Comparison of ENCODE assay signal across 10 cellular contexts in the genomic region with DNA sequence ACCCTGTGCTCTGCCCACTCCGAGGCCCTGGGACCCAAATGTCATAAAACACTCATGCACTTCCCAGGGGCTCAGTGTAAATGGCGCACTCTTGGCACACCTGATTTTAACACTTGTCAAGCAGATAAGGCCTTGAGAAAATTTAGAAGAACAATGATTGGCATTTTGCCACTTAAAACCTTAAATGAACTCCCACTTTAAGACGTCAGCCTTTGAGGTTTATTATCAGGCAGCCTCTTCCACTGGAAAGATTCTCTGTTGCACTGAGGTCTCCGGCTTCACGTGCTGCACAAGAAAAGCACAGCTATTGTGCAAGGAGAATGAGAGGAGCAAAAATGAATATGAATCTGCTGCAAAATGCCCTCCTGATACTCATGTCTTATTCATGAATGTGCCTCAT.
"Had no signal": no experiment of that assay in that cellular context is flagged by ENCODE, and none has a peak within 500 bp of the region (broad histone marks: within the 10 kb centered on the region; RNA-seq: fewer than 3 reads in every experiment).

No MANE protein-coding gene starts in this region.

- H3K4me3 ChIP-seq: testis had no signal

- H3K27me3 ChIP-seq: testis had no signal

- DNase-seq: activated gamma-delta T cell; activated T-cell treated with anti-CD3 and anti-CD28 coated beads, Interleukin-2, amount 50 U/mL, for 4 hours; natural killer cell; SK-N-SH; stimulated activated CD4-positive, alpha-beta T cell treated with anti-CD3 and anti-CD28 coated beads, Interleukin-4, amount 100 ng/mL, for 1 hour; stimulated activated CD8-positive, alpha-beta memory T cell treated with anti-CD3 and anti-CD28 coated beads, Interleukin-4, amount 100 ng/mL, for 48 hours; stimulated activated naive CD8-positive, alpha-beta T cell treated with anti-CD3 and anti-CD28 coated beads, Interleukin-15, Interleukin-2, amounts not matched to agents 100 U/mL and 50 U/mL, for 24 hours; testis had no signal

- H3K4me3 Mint-ChIP-seq: activated naive CD8-positive, alpha-beta T cell; activated T-cell treated with anti-CD3 and anti-CD28 coated beads, Interleukin-2, amount 50 U/mL, for 4 hours; natural killer cell had no signal

- ATAC-seq: activated CD4-positive, CD25-positive, alpha-beta regulatory T cell treated with anti-CD3 and anti-CD28 coated beads, Interleukin-2, amount 50 U/mL, for 24 hours; activated T-cell treated with anti-CD3 and anti-CD28 coated beads, Interleukin-2, amount 50 U/mL, for 4 hours; natural killer cell; stimulated activated naive CD8-positive, alpha-beta T cell treated with anti-CD3 and anti-CD28 coated beads, Interleukin-15, Interleukin-2, amounts not matched to agents 100 U/mL and 50 U/mL, for 24 hours had no signal

- H3K9me3 ChIP-seq: SK-N-SH, testis had no signal

- H3K4me1 Mint-ChIP-seq: natural killer cell had no signal

- H3K36me3 Mint-ChIP-seq: activated naive CD8-positive, alpha-beta T cell; natural killer cell had no signal

- H3K27ac Mint-ChIP-seq: activated naive CD8-positive, alpha-beta T cell; natural killer cell had no signal

- H3K27ac ChIP-seq: testis had no signal

- H3K9me3 Mint-ChIP-seq: activated T-cell treated with anti-CD3 and anti-CD28 coated beads, Interleukin-2, amount 50 U/mL, for 4 hours; natural killer cell had no signal

- H3K27me3 Mint-ChIP-seq: activated naive CD8-positive, alpha-beta T cell had no signal
